In genomic region chr1:48870596-48870995, GRCh38 we compare ENCODE assay signal across 8 cellular contexts.
A peak's percentile ranks its signal among the peaks of the same experiment; 100 is the strongest.
DNase-seq lines count a peak whose midpoint lies in the region; ATAC-seq lines count a peak whose summit lies in the region.

No MANE protein-coding gene starts in this region.

- peak; percentile 64 for ATAC-seq in GM21390 (IDR thresholded peaks at IDR 0.05; ENCODE audit: unreplicated experiment)
- no peak for ATAC-seq in HG03460 (IDR thresholded peaks at IDR 0.05; ENCODE audit: unreplicated experiment)

- DNase-seq in DMS153 treated with DMSO at 0.1 percent for 48 hours (lab: John Stamatoyannopoulos, UW; ENCODE audit: unreplicated experiment) (peak; percentile 12), NCI-H82 (lab: John Stamatoyannopoulos, UW) (peak; percentile 88), iPS DF 4.7 (ENCODE audit: extremely low read depth, low spot score) (peak; percentile 25), cerebellar cortex (ENCODE audit: low spot score) (no peak), activated gamma-delta T cell treated with Interleukin-2 at 50 U/mL for 16 hours (no peak)
- no peak for DNase-seq in stimulated activated naive CD4-positive, alpha-beta T cell treated with Interleukin-2 at 50 U/mL for 16 hours (lab: John Stamatoyannopoulos, UW)

Comparison
In these comparisons a context has a peak if more than half of its experiments do, and no peak if none do; other contexts are left out.
1. DNase-seq: peak in DMS153 treated with DMSO at 0.1 percent for 48 hours (single experiment), NCI-H82 (single experiment) and iPS DF 4.7 (single experiment); none in cerebellar cortex (single experiment), stimulated activated naive CD4-positive, alpha-beta T cell treated with Interleukin-2 at 50 U/mL for 16 hours (single experiment) and activated gamma-delta T cell treated with Interleukin-2 at 50 U/mL for 16 hours (single experiment).